8 cellular contexts compared by ENCODE assay signal in the genomic region with DNA sequence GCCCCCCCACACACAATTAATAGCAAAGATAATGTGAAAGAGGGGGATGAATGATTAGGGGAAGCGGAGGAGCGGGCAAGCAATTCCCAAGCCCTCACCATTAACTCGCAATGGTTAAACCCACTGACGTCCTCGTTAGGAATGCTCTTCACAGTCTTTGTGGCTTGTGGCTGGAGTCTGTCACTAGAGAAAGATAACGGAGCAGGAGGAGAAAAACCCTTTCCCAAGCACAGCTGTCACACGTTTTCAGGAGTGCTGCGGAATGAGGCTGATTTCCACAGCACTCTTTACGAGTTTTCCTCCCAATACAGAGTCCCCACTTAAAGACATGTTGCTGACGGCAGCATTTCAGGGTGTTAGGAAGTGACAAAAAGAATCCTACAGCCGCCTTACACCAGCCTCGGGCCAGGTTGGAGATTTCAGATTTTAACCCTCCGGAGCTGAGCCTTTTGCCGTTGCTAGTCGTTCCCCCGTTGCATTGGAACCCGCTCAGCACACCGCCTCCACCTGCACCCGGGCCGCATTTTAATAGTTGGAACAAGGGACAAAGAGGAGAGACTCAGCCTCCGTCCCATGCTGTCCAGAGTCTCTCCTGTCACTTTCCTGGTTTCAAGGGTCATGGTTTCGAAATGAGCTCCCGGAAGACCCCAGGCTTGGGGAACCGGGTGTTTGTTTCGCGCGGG.
DNase-seq lines count a peak whose midpoint lies in the region; ATAC-seq, FAIRE-seq and TF ChIP-seq lines count a peak whose summit lies in the region.

No MANE protein-coding gene starts in this region.

- FAIRE-seq in RCC 7860 (lab: Jason Lieb, UNC) = no peak

- H3K27me3 Mint-ChIP-seq in memory B cell = peaks cover 6% of the 10 kb centered on the region

- no peak for TF ChIP-seq CTCF in choroid plexus epithelial cell (conservative IDR thresholded peaks at IDR 0.05; ENCODE audit: low read depth, low read length)

- H3K4me3 Mint-ChIP-seq in memory B cell = peak overlapping the region; percentile 59

- H3K4me3 ChIP-seq in choroid plexus epithelial cell (ENCODE audit: low read depth, low read length) (peak overlapping the region; percentile 40), urinary bladder (ENCODE audit: low read depth, low read length) (peak overlapping the region; percentile 73)

- no peaks in the 10 kb centered on the region for H3K4me1 ChIP-seq in urinary bladder (ENCODE audit: insufficient read depth)

- H3K36me3 ChIP-seq in urinary bladder (ENCODE audit: insufficient read depth) = no peaks in the 10 kb centered on the region

- no peaks in the 10 kb centered on the region for H3K4me1 Mint-ChIP-seq in memory B cell

- H3K36me3 Mint-ChIP-seq in memory B cell = no peaks in the 10 kb centered on the region

- no peak overlapping the region for H3K27ac ChIP-seq in urinary bladder (ENCODE audit: low read depth)

- no peaks in the 10 kb centered on the region for H3K9me3 Mint-ChIP-seq in memory B cell

- 11% methylated on average over 27 of the region's 27 CpGs for WGBS in urinary bladder

- no peak overlapping the region for H3K27ac Mint-ChIP-seq in memory B cell

- DNase-seq in COLO668 (lab: John Stamatoyannopoulos, UW; ENCODE audit: unreplicated experiment) (peak; percentile 37), M059J (ENCODE audit: low read depth) (peak; percentile 51), choroid plexus epithelial cell (ENCODE audit: low read depth) (peak; percentile 5), memory B cell (ENCODE audit: low spot score in 2 of 2) (no peak), RCC 7860 (ENCODE audit: low spot score) (no peak), GF-D8 (lab: John Stamatoyannopoulos, UW) (no peak), SW 1271 (lab: John Stamatoyannopoulos, UW) (no peak)

- no peak for ATAC-seq in memory B cell (ENCODE audit: low read depth)

Comparison
In these comparisons a context has a peak if more than half of its experiments do, and no peak if none do; other contexts are left out.
1. DNase-seq: peak in COLO668 (single experiment), M059J (single experiment) and choroid plexus epithelial cell (single experiment); none in memory B cell (0 of 2), RCC 7860 (single experiment), GF-D8 (single experiment) and SW 1271 (0 of 2).